ENCODE assay signal across 1 cellular context in genomic region chr5:1512541-1513291, GRCh38.
TF ChIP-seq lines count a peak whose summit lies in the region.

No MANE protein-coding gene starts in this region.

TF ChIP-seq in H1, 55 proteins besides CTCF, POLR2A, EP300 and RAD21 (continued from another document):
- TF ChIP-seq TBP (IDR thresholded peaks at IDR 0.05; ENCODE audit: low read depth, low read length) (no peak), PHF8 (conservative IDR thresholded peaks at IDR 0.05; ENCODE audit: low read depth, low read length) (no peak), RBBP5 (IDR thresholded peaks at IDR 0.05; ENCODE audit: borderline replicate concordance, low read depth, low read length) (no peak), JUND (IDR thresholded peaks at IDR 0.05; ENCODE audit: low read length) (no peak), CEBPB (IDR thresholded peaks at IDR 0.05; ENCODE audit: low read depth, low read length) (no peak), KDM5A (IDR thresholded peaks at IDR 0.05; ENCODE audit: low read length) (no peak), TEAD4 (IDR thresholded peaks at IDR 0.05; ENCODE audit: low read depth, low read length) (no peak), SP4 (IDR thresholded peaks at IDR 0.05; ENCODE audit: low read length) (no peak), CHD7 (IDR thresholded peaks at IDR 0.05; ENCODE audit: insufficient replicate concordance, low read length) (no peak), CTBP2 (IDR thresholded peaks at IDR 0.05; ENCODE audit: borderline replicate concordance, insufficient read depth, insufficient read length, low read length) (no peak), CBX5 (IDR thresholded peaks at IDR 0.05; ENCODE audit: low read depth, low read length) (no peak), MAFK (IDR thresholded peaks at IDR 0.05; ENCODE audit: low read depth, low read length) (no peak), KDM4A (IDR thresholded peaks at IDR 0.05; ENCODE audit: low read depth, low read length, severe bottlenecking) (no peak), RXRA (IDR thresholded peaks at IDR 0.05; ENCODE audit: insufficient read depth, low read depth, low read length) (no peak), SAP30 (IDR thresholded peaks at IDR 0.05; ENCODE audit: insufficient read depth, insufficient replicate concordance, low read length) (no peak), CHD1 (IDR thresholded peaks at IDR 0.05; ENCODE audit: low read depth, low read length) (no peak)
